In genomic region chr20:8007490-8007889, GRCh38 we compare ENCODE assay signal across 17 cellular contexts. TPM values are rescaled to one million over a fixed set of nuclear protein-coding genes. Genes with fewer than 3 reads are reported as not detected.
A peak's percentile ranks its signal among the peaks of the same experiment; 100 is the strongest.
DNase-seq lines count a peak whose midpoint lies in the region; TF ChIP-seq lines count a peak whose summit lies in the region.
"Had no signal": no experiment of that assay in that cellular context is flagged by ENCODE, and none has a peak within 500 bp of the region (broad histone marks: within the 10 kb centered on the region; RNA-seq: fewer than 3 reads in every experiment).

No MANE protein-coding gene starts in this region.

- peak; percentile 29 for DNase-seq in NCI-H146 (lab: John Stamatoyannopoulos, UW)
- no peak for DNase-seq in NCI-H146 treated with DMSO at 0.1 percent for 48 hours (lab: John Stamatoyannopoulos, UW; ENCODE audit: unreplicated experiment)
- peak; percentile 44 for DNase-seq in NB4 (ENCODE audit: low read depth)
- peak; percentile 97 for DNase-seq in NCI-H748 treated with DMSO at 0.1 percent for 48 hours (lab: John Stamatoyannopoulos, UW)
- DNase-seq in WERI-Rb-1, result no peak
- DNase-seq in foreskin melanocyte, result no peak
- DNase-seq in HT-29 (ENCODE audit: low spot score), result no peak
- DNase-seq: C1 segment of cervical spinal cord, Caco-2, DMS79 treated with DMSO at 0.1 percent for 48 hours, GOT3, KG1, NCI-H1436 treated with DMSO at 0.1 percent for 48 hours, NCI-H2171, NCI-H524 had no signal

- TF ChIP-seq CTCF in NB4 (IDR thresholded peaks at IDR 0.05; ENCODE audit: low read depth, low read length) (no peak), neutrophil (IDR thresholded peaks at IDR 0.05) (no peak), WERI-Rb-1 (IDR thresholded peaks at IDR 0.05; ENCODE audit: low read depth, low read length) (no peak)

- H3K27ac ChIP-seq in neutrophil (peak overlapping the region; percentile 22), WERI-Rb-1 (no peak overlapping the region)
- H3K27ac ChIP-seq: SJSA1 had no signal

- peaks cover 41% of the 10 kb centered on the region for H3K36me3 ChIP-seq in neutrophil
- peaks cover 14% of the 10 kb centered on the region for H3K36me3 ChIP-seq in WERI-Rb-1
- H3K36me3 ChIP-seq: SJSA1 had no signal

- H3K9me3 ChIP-seq in neutrophil (no peaks in the 10 kb centered on the region), WERI-Rb-1 (ENCODE audit: severe bottlenecking) (no peaks in the 10 kb centered on the region)
- H3K9me3 ChIP-seq: Caco-2, SJSA1 had no signal

- peaks cover 12 to 14% of the 10 kb centered on the region in 2 experiments for H3K4me1 ChIP-seq in neutrophil (ENCODE audit: control insufficient read depth in 1 of 2, insufficient read depth in 1 of 2, low read depth in 1 of 2, low read length in 1 of 2)
- H3K4me1 ChIP-seq: Caco-2, SJSA1 had no signal

- H3K4me3 ChIP-seq in NB4 (ENCODE audit: low read depth, low read length) (no peak overlapping the region), neutrophil (ENCODE audit: low read depth in 1 of 2, low read length in 1 of 2) (no peak overlapping the region), WERI-Rb-1 (ENCODE audit: low read depth, low read length) (no peak overlapping the region)
- H3K4me3 ChIP-seq: SJSA1 had no signal

- H3K27me3 ChIP-seq in neutrophil (no peaks in the 10 kb centered on the region), WERI-Rb-1 (ENCODE audit: insufficient read depth, low read depth, severe bottlenecking) (no peaks in the 10 kb centered on the region)
- H3K27me3 ChIP-seq: SJSA1 had no signal

- TF ChIP-seq POLR2A in NB4 (IDR thresholded peaks at IDR 0.05; ENCODE audit: extremely low read depth, insufficient read length), result no peak

RNA-seq across cellular contexts. Expression of gene TMX4, which starts 12.1 kb away (rescaled TPM):
- 9.4 and 10.1 TPM in 2 replicates for total RNA-seq in HT-29 (2014; rRNA removed; shearing (Covaris generic))

Comparison
In these comparisons a context has a peak if more than half of its experiments do, and no peak if none do; other contexts are left out.
1. DNase-seq: peak in NCI-H146 (single experiment), NB4 (single experiment) and NCI-H748 treated with DMSO at 0.1 percent for 48 hours (single experiment); none in NCI-H146 treated with DMSO at 0.1 percent for 48 hours (single experiment), WERI-Rb-1 (single experiment), foreskin melanocyte (single experiment) and HT-29 (single experiment).